In the genomic region with DNA sequence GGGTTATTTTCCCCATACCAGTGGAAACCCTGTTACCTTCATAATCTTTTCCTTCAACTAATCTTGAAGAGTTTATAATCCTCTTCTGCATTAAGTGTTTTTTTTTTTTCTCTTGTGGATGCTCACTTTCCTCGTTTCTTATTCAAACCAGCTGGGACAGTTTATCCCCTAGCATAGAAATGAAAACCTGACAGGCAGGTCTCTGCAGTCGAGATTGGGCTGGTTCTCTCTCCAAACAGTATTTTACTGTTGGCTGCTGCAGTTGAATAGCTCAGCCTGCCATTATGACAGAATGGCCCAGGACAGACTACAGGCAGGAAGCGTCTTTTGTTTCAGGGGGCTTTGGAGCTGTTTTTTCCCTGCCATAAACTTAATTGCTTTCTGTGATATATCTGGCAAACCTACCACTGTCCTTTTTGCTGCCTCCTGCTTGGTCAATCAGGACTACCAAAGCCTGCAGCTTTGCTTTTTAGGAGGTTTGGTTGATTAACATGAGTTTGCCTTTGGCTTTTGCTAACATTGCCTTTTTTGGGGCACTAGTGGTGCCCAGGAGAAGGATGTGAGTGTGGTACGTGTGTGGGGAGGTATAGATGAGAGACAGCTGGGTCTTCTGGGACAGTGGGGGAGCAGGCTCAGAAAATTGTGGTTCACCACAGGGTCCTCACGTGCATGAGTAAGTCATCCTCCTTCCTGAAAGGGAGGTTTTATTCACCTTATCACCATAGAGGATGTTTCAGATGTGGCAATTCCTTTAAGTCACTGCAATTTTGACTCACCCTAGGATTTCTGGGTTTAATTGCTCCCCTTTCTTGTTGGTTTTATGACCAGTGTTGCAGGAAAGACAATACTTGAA, we compare ENCODE assay signal across 9 cellular contexts.
DNase-seq lines count a peak whose midpoint lies in the region; ATAC-seq and TF ChIP-seq lines count a peak whose summit lies in the region.
"Had no signal": no experiment of that assay in that cellular context is flagged by ENCODE, and none has a peak within 500 bp of the region (broad histone marks: within the 10 kb centered on the region; RNA-seq: fewer than 3 reads in every experiment).

No MANE protein-coding gene starts in this region.

- no peak overlapping the region for H3K9ac ChIP-seq in PC-3 (ENCODE audit: low read length)
- H3K9ac ChIP-seq in Karpas-422 (ENCODE audit: low read length), result no peak overlapping the region

- H3K9me3 Mint-ChIP-seq in CD4-positive, alpha-beta T cell, result peaks cover 4% of the 10 kb centered on the region

- TF ChIP-seq POLR2A in vagina (IDR thresholded peaks at IDR 0.05), result no peak

- H3K4me3 ChIP-seq in PC-3 (ENCODE audit: low read length) (no peak overlapping the region), esophagus (ENCODE audit: low read depth in 1 of 2, low read length in 2 of 2) (no peak overlapping the region), Karpas-422 (ENCODE audit: low read length) (no peak overlapping the region), vagina (no peak overlapping the region)

- POLR2A ChIA-PET in CD4-positive, alpha-beta T cell (lab: Charles Lee), result no interaction called here
- POLR2A ChIA-PET in PC-3 (lab: Charles Lee; ENCODE audit: unreplicated experiment), result no interaction called here

- ATAC-seq in CD4-positive, alpha-beta T cell (ENCODE audit: poor library complexity), result peak; percentile 74
- ATAC-seq in GM21737 (IDR thresholded peaks at IDR 0.05; ENCODE audit: unreplicated experiment) (peak; percentile 68), PC-3 (no peak), GM19035 (IDR thresholded peaks at IDR 0.05; ENCODE audit: unreplicated experiment) (no peak)

- no peaks in the 10 kb centered on the region for H3K9me3 ChIP-seq in CD4-positive, alpha-beta T cell (ENCODE audit: control insufficient read depth, low read length)
- H3K9me3 ChIP-seq in PC-3 (ENCODE audit: low read length), result no peaks in the 10 kb centered on the region
- peaks cover 0 to 2% of the 10 kb centered on the region in 2 donors for H3K9me3 ChIP-seq in esophagus (ENCODE audit: control insufficient read depth in 2 of 2, insufficient read depth in 1 of 2, low read depth in 1 of 2, low read length in 1 of 2)
- no peaks in the 10 kb centered on the region for H3K9me3 ChIP-seq in Karpas-422 (ENCODE audit: low read length)
- no peaks in the 10 kb centered on the region for H3K9me3 ChIP-seq in vagina

- H2AFZ ChIP-seq in PC-3 (ENCODE audit: low read length) (no peak overlapping the region), Karpas-422 (ENCODE audit: low read length) (no peak overlapping the region)

- H3K9me2 ChIP-seq in PC-3 (replicated peaks; ENCODE audit: low read length) (no peaks in the 10 kb centered on the region), Karpas-422 (replicated peaks; ENCODE audit: insufficient read depth, low read length) (no peaks in the 10 kb centered on the region)

- peak in 5 of 10 experiments; percentile 1 to 14 (median 3) for DNase-seq in CD4-positive, alpha-beta T cell
- DNase-seq in PC-3, result peak; percentile 7
- DNase-seq in Karpas-422, result no peak
- no peak for DNase-seq in effector CD4-positive, alpha-beta T cell
- DNase-seq in vagina (ENCODE audit: extremely low spot score in 2 of 2), result no peak
- DNase-seq: SHP77 had no signal

- H3K27me3 ChIP-seq in CD4-positive, alpha-beta T cell (ENCODE audit: control insufficient read depth, insufficient read depth, low read length), result no peaks in the 10 kb centered on the region
- H3K27me3 ChIP-seq in PC-3 (ENCODE audit: low read length) (peaks cover 4% of the 10 kb centered on the region; the same call in 1 of the 2 replicates), esophagus (ENCODE audit: control insufficient read depth in 1 of 2, insufficient read depth in 2 of 2, low read length in 2 of 2) (no peaks in the 10 kb centered on the region), Karpas-422 (ENCODE audit: low read length) (no peaks in the 10 kb centered on the region), vagina (no peaks in the 10 kb centered on the region)

- intact Hi-C loops in CD4-positive, alpha-beta T cell (cut with DNase I, micrococcal nuclease), result no loop called here
- intact Hi-C loops in PC-3 (cut with micrococcal nuclease) (no loop called here), vagina (cut with DNase I) (no loop called here)

- H3K4me1 Mint-ChIP-seq in CD4-positive, alpha-beta T cell (ENCODE audit: low read depth), result peaks cover 8% of the 10 kb centered on the region

- no peak overlapping the region for H3K4me2 ChIP-seq in PC-3 (ENCODE audit: low read length)
- H3K4me2 ChIP-seq in Karpas-422 (ENCODE audit: low read depth, low read length, poor library complexity, severe bottlenecking), result no peak overlapping the region

- H3K79me2 ChIP-seq in PC-3 (ENCODE audit: low read length) (no peaks in the 10 kb centered on the region), Karpas-422 (ENCODE audit: low read length) (no peaks in the 10 kb centered on the region)

- H3K4me3 Mint-ChIP-seq in CD4-positive, alpha-beta T cell, result no peak overlapping the region

- H4K20me1 ChIP-seq in PC-3 (ENCODE audit: low read length) (no peaks in the 10 kb centered on the region), Karpas-422 (ENCODE audit: insufficient read depth, low read depth, low read length) (no peaks in the 10 kb centered on the region)

- H3F3A ChIP-seq in PC-3 (ENCODE audit: low read length, unreplicated experiment), result no peaks in the 10 kb centered on the region

- CTCF ChIA-PET in CD4-positive, alpha-beta T cell (lab: Charles Lee), result no interaction called here
- CTCF ChIA-PET in PC-3 (lab: Charles Lee), result no interaction called here

- no peak overlapping the region for H3K27ac ChIP-seq in CD4-positive, alpha-beta T cell (ENCODE audit: low read depth, low read length)
- H3K27ac ChIP-seq in PC-3 (ENCODE audit: low read length), result no peak overlapping the region
- H3K27ac ChIP-seq in esophagus (ENCODE audit: low read depth in 2 of 2, low read length in 1 of 2), result peak overlapping the region; percentile 82 to 92
- H3K27ac ChIP-seq in Karpas-422 (ENCODE audit: low read length), result no peak overlapping the region
- H3K27ac ChIP-seq in vagina, result no peak overlapping the region

- no peaks in the 10 kb centered on the region for H3K36me3 Mint-ChIP-seq in CD4-positive, alpha-beta T cell (ENCODE audit: low read depth)

- H3K27ac Mint-ChIP-seq in CD4-positive, alpha-beta T cell, result no peak overlapping the region

- H3K36me3 ChIP-seq in PC-3 (ENCODE audit: low read depth, low read length) (no peaks in the 10 kb centered on the region), esophagus (ENCODE audit: control insufficient read depth in 2 of 2, insufficient read depth in 2 of 2, low read length in 1 of 2) (no peaks in the 10 kb centered on the region), Karpas-422 (ENCODE audit: insufficient read depth, low read length) (no peaks in the 10 kb centered on the region), vagina (no peaks in the 10 kb centered on the region)

- no TSS peak for BruUV-seq in PC-3 (replicated peaks; lab: Mats Ljungman, UMichigan)

- WGBS in esophagus, 2 donors, result 34 to 48% methylated on average over 5 of the region's 5 CpGs

- TF ChIP-seq CTCF in CD4-positive, alpha-beta T cell (IDR thresholded peaks at IDR 0.05), result no peak
- TF ChIP-seq CTCF in PC-3 (conservative IDR thresholded peaks at IDR 0.05; ENCODE audit: low read depth, low read length), result no peak
- no peak for TF ChIP-seq CTCF in vagina (IDR thresholded peaks at IDR 0.05)

- H3K27me3 Mint-ChIP-seq in CD4-positive, alpha-beta T cell, result peaks cover 7% of the 10 kb centered on the region

- H3K4me1 ChIP-seq in PC-3 (ENCODE audit: insufficient read depth, low read length) (peaks cover 30% of the 10 kb centered on the region), esophagus (ENCODE audit: control insufficient read depth in 2 of 2, insufficient read depth in 2 of 2, low read length in 1 of 2) (peaks cover 0 to 7% of the 10 kb centered on the region in 2 donors), Karpas-422 (ENCODE audit: low read length) (no peaks in the 10 kb centered on the region), vagina (peaks cover 9% of the 10 kb centered on the region)

Comparison
In these comparisons a context has a peak if more than half of its experiments do, and no peak if none do; other contexts are left out.
1. ATAC-seq: peak in CD4-positive, alpha-beta T cell (single experiment) and GM21737 (single experiment); none in PC-3 (single experiment) and GM19035 (single experiment).
2. H3K27ac ChIP-seq: peak in esophagus (2 of 2); none in CD4-positive, alpha-beta T cell (single experiment), PC-3 (single experiment), Karpas-422 (single experiment) and vagina (single experiment).